8 cellular contexts compared by ENCODE assay signal in the genomic region with DNA sequence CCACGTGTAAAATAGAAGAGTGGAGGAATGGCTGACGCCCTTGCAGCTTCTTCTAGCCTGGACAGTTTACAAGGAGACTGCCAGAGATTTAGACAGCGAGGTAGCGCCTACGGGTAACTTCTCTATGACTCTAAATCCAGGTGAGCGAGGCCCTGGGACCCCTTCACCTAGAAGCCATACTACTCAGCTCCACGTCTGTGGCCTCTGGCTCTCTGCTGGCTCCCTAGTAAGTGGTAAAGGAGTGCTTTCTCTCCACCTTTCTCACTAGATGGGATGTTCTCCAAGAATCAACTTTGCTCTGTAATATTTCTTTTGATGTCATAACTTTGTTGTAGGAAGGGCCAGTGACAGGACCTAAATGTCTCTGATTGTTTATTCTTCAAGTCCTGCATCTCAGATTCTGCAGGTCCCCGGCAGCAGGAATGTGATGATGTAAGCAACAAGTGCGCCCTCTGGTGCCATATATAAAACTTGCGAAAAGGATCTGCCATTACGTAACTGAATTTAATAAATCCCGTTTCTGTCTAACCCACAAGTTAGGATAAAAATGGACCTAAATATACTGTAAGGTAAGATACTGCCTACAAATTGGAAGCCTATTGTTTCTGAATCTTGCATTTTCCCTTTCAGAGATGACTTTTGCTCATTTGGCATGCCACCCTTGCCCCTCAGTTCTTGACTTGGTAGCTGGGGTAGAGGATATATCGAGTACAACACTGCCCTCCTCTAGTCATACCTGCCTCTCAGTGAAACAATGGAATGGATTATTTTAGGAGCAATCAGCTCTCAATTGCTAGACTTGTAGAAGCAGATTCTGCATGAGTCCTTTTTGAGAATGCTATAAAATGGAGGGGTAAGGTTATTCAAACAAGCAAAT. TPM values are rescaled to one million over a fixed set of nuclear protein-coding genes. Genes with fewer than 3 reads are reported as not detected.
A peak's percentile ranks its signal among the peaks of the same experiment; 100 is the strongest.
DNase-seq lines count a peak whose midpoint lies in the region; ATAC-seq, FAIRE-seq and TF ChIP-seq lines count a peak whose summit lies in the region.

No MANE protein-coding gene starts in this region.

- peaks cover 0 to 9% of the 10 kb centered on the region in 2 experiments; a peak in 2 of 4 replicates for H3K27me3 ChIP-seq in GM12878 (replicated peaks in 1 of 2; ENCODE audit: control insufficient read depth in 2 of 2, insufficient read depth in 2 of 2, low read length in 1 of 2)

- POLR2A ChIA-PET in GM12878 (lab: Charles Lee): no interaction called here

- H3K4me2 ChIP-seq in GM12878 (ENCODE audit: control insufficient read depth, insufficient read depth): no peak overlapping the region

- intact Hi-C loops in GM12878 (cut with micrococcal nuclease; ENCODE audit: unreplicated experiment): loop anchor here (1.0 to 2.0 kb wide), 3 partner anchors 27 to 80 kb away; no protein-coding TSS in a partner anchor

- TF ChIP-seq POLR2A in GM12878 (IDR thresholded peaks at IDR 0.05; ENCODE audit: low read depth, low read length): no peak

- FAIRE-seq in GM12878 (lab: Jason Lieb, UNC): peak; percentile 65

- peak; percentile 65 for TF ChIP-seq RAD21 in GM12878 (IDR thresholded peaks at IDR 0.05; ENCODE audit: insufficient read depth, low read depth, low read length)

- no peak overlapping the region for H2AFZ ChIP-seq in GM12878 (ENCODE audit: control insufficient read depth, low read depth, low read length)

- no peaks in the 10 kb centered on the region for H3K4me1 ChIP-seq in GM12878 (ENCODE audit: control insufficient read depth, insufficient read depth, low read length)

- H3K9ac ChIP-seq in GM12878 (ENCODE audit: control insufficient read depth, insufficient read depth, low read length): no peak overlapping the region

- SMC1A ChIA-PET in GM12878 (lab: Charles Lee; ENCODE audit: uncharacterized antibody, unreplicated experiment): interaction anchor here (0.6 to 13.0 kb wide), 19 partner anchors 8 to 654 kb away, joined by 3 to 174 read pairs (median 4); no protein-coding TSS in a partner anchor

- no peaks in the 10 kb centered on the region; the same call in 1 of the 2 replicates for H4K20me1 ChIP-seq in GM12878 (ENCODE audit: control insufficient read depth, insufficient read depth)

- in situ Hi-C loops in GM12878 (cut with MboI): no loop called here

- peak; percentile 53 to 73 (median 71); a peak in 5 of 6 replicates for TF ChIP-seq CTCF in GM12878 (IDR thresholded peaks at IDR 0.05 in 2 of 3, conservative IDR thresholded peaks at IDR 0.05 in 1 of 3; ENCODE audit: control insufficient read depth in 2 of 3, extremely low read depth in 1 of 3, insufficient read depth in 1 of 3, low read depth in 3 of 3, low read length in 3 of 3)

- no peaks in the 10 kb centered on the region for H3K36me3 ChIP-seq in GM12878 (ENCODE audit: control insufficient read depth in 2 of 2, insufficient read depth in 2 of 2, low read length in 1 of 2)

- ATAC-seq in GM12878: peak; percentile 80
- ATAC-seq in GM21737 (IDR thresholded peaks at IDR 0.05; ENCODE audit: unreplicated experiment): no peak

- 18% methylated on average over 13 of the region's 13 CpGs for WGBS in GM12878 (ENCODE audit: insufficient coverage, insufficient replicate concordance, low lambda C conversion rate, missing lambda C conversion rate)

- H3K27ac ChIP-seq in GM12878 (ENCODE audit: control insufficient read depth, insufficient read depth): no peak overlapping the region

- no TSS peak for BruUV-seq in GM12878 (replicated peaks; lab: Mats Ljungman, UMichigan)

- no peaks in the 10 kb centered on the region for H3K79me2 ChIP-seq in GM12878 (ENCODE audit: control insufficient read depth, insufficient read depth, low read length)

- H3K9me3 ChIP-seq in GM12878 (replicated peaks; ENCODE audit: control insufficient read depth, insufficient read depth, low read length): no peaks in the 10 kb centered on the region

- TF ChIP-seq EP300 in GM12878 (IDR thresholded peaks at IDR 0.05; ENCODE audit: borderline replicate concordance in 1 of 2, control insufficient read depth in 1 of 2, low read depth in 2 of 2, low read length in 2 of 2): no peak

- H3K4me3 ChIP-seq in GM12878: no peak overlapping the region

- CTCF ChIA-PET in GM12878 (lab: Yijun Ruan, JAX): interaction anchor here (0.6 to 15.5 kb wide), 19 partner anchors 7 to 1840 kb away, joined by 3 to 310 read pairs (median 5); no protein-coding TSS in a partner anchor

- peak; percentile 11 for DNase-seq in activated CD4-positive, alpha-beta T cell treated with anti-CD3 and anti-CD28 coated beads for 24 hours (ENCODE audit: low read depth in 2 of 2)
- DNase-seq in activated CD4-positive, alpha-beta T cell treated with anti-CD3 and anti-CD28 coated beads for 1 hour: no peak
- DNase-seq in HuH-7.5 (ENCODE audit: low spot score) (peak; percentile 32), OCI-M1 (lab: John Stamatoyannopoulos, UW) (peak; percentile 78), GM12878 (ENCODE audit: low read depth, low spot score) (peak; percentile 12), inferior parietal cortex (ENCODE audit: extremely low spot score) (peak; percentile 85)
- peak; percentile 36 for DNase-seq in stimulated activated CD4-positive, alpha-beta T cell treated with anti-CD3 and anti-CD28 coated beads, Interleukin-4, amount 100 ng/mL, for 24 hours

- RAD21 ChIA-PET in GM12878 (lab: Charles Lee; ENCODE audit: unreplicated experiment): interaction anchor here (0.9 to 3.1 kb wide), 10 partner anchors 25 to 687 kb away, joined by 3 to 33 read pairs (median 4); no protein-coding TSS in a partner anchor

TF ChIP-seq in GM12878, 131 proteins besides CTCF, POLR2A, EP300 and RAD21:
- TF ChIP-seq, protein P1, sequence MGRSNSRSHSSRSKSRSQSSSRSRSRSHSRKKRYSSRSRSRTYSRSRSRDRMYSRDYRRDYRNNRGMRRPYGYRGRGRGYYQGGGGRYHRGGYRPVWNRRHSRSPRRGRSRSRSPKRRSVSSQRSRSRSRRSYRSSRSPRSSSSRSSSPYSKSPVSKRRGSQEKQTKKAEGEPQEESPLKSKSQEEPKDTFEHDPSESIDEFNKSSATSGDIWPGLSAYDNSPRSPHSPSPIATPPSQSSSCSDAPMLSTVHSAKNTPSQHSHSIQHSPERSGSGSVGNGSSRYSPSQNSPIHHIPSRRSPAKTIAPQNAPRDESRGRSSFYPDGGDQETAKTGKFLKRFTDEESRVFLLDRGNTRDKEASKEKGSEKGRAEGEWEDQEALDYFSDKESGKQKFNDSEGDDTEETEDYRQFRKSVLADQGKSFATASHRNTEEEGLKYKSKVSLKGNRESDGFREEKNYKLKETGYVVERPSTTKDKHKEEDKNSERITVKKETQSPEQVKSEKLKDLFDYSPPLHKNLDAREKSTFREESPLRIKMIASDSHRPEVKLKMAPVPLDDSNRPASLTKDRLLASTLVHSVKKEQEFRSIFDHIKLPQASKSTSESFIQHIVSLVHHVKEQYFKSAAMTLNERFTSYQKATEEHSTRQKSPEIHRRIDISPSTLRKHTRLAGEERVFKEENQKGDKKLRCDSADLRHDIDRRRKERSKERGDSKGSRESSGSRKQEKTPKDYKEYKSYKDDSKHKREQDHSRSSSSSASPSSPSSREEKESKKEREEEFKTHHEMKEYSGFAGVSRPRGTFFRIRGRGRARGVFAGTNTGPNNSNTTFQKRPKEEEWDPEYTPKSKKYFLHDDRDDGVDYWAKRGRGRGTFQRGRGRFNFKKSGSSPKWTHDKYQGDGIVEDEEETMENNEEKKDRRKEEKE (IDR thresholded peaks at IDR 0.05): no peak
- TF ChIP-seq, protein P2, sequence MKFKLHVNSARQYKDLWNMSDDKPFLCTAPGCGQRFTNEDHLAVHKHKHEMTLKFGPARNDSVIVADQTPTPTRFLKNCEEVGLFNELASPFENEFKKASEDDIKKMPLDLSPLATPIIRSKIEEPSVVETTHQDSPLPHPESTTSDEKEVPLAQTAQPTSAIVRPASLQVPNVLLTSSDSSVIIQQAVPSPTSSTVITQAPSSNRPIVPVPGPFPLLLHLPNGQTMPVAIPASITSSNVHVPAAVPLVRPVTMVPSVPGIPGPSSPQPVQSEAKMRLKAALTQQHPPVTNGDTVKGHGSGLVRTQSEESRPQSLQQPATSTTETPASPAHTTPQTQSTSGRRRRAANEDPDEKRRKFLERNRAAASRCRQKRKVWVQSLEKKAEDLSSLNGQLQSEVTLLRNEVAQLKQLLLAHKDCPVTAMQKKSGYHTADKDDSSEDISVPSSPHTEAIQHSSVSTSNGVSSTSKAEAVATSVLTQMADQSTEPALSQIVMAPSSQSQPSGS (IDR thresholded peaks at IDR 0.05; ENCODE audit: low read length): peak; percentile 80
- no peak for TF ChIP-seq PML (IDR thresholded peaks at IDR 0.05; ENCODE audit: low read length)
- TF ChIP-seq CREM (IDR thresholded peaks at IDR 0.05; ENCODE audit: low read depth): 0 out of 2 replicates have a peak, but pooled peaks have one; percentile 19
- TF ChIP-seq ATF7 (IDR thresholded peaks at IDR 0.05; ENCODE audit: low read depth): peak; percentile 93
- TF ChIP-seq SMC3 (IDR thresholded peaks at IDR 0.05; ENCODE audit: borderline replicate concordance, low read length): peak; percentile 64; the same call in 1 of the 2 replicates
- TF ChIP-seq STAT1 (conservative IDR thresholded peaks at IDR 0.05): 0 out of 2 replicates have a peak, but pooled peaks have one; percentile 44
- TF ChIP-seq YY1 (IDR thresholded peaks at IDR 0.05; ENCODE audit: low read depth, low read length): peak; percentile 37; the same call in 1 of the 2 replicates
- TF ChIP-seq CREB1 (IDR thresholded peaks at IDR 0.05; ENCODE audit: low read depth): 0 out of 2 replicates have a peak, but pooled peaks have one; percentile 32
- TF ChIP-seq EGR1 (IDR thresholded peaks at IDR 0.05; ENCODE audit: borderline replicate concordance in 1 of 2, low read depth in 2 of 2, low read length in 2 of 2): no peak

RNA-seq across cellular contexts. Expression of a gene that starts 11.0 kb away (rescaled TPM):
- not detected in 2 replicates for total RNA-seq in GM12878 (2013; cell fraction: nucleolus; rRNA removed)
- total RNA-seq in GM12878 (2014; rRNA removed): not detected in 2 replicates
- not detected in 2 replicates for total RNA-seq in GM12878 (2014; rRNA removed; fragmentation: Illumina TruSeq; extraction: Trizol)
- total RNA-seq in GM12878 (2021): not detected in 2 replicates
- not detected for polyA plus RNA-seq in GM12878 (2011; ENCODE audit: low read depth)
- 0.04 TPM in 2 replicates for polyA plus RNA-seq in GM12878 (2011; rRNA removed)
- polyA plus RNA-seq in GM12878 (2011; cell fraction: cytosol; rRNA removed): 0.01 and 0.03 TPM in 2 replicates
- polyA plus RNA-seq in GM12878 (2011; cell fraction: nucleus; rRNA removed): 0.13 and 0.15 TPM in 2 replicates
- polyA plus RNA-seq in GM12878 (2012): not detected in 2 replicates
- 0.06 TPM in 1 of 2 replicates, not detected in the other for polyA plus RNA-seq in GM12878 (2014; fragmentation: Illumina TruSeq; extraction: Trizol)
- not detected for polyA plus RNA-seq in GM12878 (2014; fragmentation: Nextera tagmentation; extraction: Ambion mirVana)
- not detected in 2 replicates for polyA plus RNA-seq in GM12878 (2014; rRNA removed)
- polyA plus RNA-seq in GM12878 (2016; fragmentation: Nextera tagmentation; extraction: Ambion mirVana): under 1 TPM in 1 of 2 experiments, not detected in 1; 0.05 TPM
- not detected in 2 replicates for polyA minus RNA-seq in GM12878 (2011; rRNA and poly(A)+ RNA removed)
- polyA minus RNA-seq in GM12878 (2011; cell fraction: cytosol; rRNA and poly(A)+ RNA removed): not detected in 2 replicates
- polyA minus RNA-seq in GM12878 (2011; cell fraction: nucleus; rRNA and poly(A)+ RNA removed): not detected in 2 replicates
